1 cellular context compared by ENCODE assay signal in the genomic region with DNA sequence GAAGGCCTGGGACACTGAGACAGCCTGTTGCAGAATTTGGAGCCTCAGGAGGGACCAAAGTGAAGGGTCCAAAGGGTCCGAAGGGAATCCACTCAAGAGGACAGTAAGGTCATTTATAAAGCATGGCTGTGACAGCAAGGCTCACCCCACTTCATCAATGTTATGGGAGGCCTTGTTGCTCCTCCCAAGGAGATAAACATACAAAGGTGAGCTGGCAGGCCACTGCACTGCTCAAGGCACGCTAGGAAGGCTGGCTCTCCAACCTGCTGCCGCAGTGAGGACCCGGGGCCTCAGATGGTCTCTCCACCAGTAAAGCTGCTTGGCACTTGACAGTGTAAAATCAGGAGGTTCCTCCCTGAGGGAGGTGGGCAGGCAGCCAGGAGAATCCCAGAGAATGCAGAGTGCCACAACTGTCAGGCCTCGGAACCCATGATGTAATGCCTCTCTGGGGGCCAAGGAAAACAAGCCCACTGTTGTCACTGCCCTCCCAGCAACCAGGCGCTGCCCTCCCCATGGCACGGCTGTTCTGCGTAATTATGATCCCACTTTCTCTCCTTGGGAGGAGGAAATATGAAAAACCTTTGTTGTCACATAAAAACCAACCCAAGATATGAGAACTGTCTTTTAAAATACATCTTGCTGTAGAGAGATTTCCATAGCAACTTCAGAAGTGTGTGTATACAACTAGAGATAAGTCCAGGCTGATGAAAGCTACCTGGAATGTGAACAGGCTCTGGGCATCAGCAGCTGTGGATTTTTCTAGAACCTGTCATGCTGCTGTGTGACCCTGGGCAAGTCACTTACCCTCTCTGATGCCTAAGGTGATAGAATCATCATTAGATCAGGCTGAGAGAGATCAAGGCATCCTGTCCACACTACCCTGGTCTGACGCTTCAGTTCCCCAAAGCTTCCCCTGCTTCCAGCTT.
TF ChIP-seq lines count a peak whose summit lies in the region.

No MANE protein-coding gene starts in this region.

TF ChIP-seq in HEK293, 187 proteins besides CTCF, POLR2A, EP300 and RAD21 (continued from another document and continues in another):
- TF ChIP-seq, protein P1, sequence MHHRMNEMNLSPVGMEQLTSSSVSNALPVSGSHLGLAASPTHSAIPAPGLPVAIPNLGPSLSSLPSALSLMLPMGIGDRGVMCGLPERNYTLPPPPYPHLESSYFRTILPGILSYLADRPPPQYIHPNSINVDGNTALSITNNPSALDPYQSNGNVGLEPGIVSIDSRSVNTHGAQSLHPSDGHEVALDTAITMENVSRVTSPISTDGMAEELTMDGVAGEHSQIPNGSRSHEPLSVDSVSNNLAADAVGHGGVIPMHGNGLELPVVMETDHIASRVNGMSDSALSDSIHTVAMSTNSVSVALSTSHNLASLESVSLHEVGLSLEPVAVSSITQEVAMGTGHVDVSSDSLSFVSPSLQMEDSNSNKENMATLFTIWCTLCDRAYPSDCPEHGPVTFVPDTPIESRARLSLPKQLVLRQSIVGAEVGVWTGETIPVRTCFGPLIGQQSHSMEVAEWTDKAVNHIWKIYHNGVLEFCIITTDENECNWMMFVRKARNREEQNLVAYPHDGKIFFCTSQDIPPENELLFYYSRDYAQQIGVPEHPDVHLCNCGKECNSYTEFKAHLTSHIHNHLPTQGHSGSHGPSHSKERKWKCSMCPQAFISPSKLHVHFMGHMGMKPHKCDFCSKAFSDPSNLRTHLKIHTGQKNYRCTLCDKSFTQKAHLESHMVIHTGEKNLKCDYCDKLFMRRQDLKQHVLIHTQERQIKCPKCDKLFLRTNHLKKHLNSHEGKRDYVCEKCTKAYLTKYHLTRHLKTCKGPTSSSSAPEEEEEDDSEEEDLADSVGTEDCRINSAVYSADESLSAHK (tag by site-specific recombination; IDR thresholded peaks at IDR 0.05): no peak
- TF ChIP-seq ZXDB (tag by site-specific recombination; IDR thresholded peaks at IDR 0.05) (peak; percentile 77), ZNF555 (tag by site-specific recombination; conservative IDR thresholded peaks at IDR 0.05) (no peak), IKZF3 (tag by site-specific recombination; IDR thresholded peaks at IDR 0.05) (peak; percentile 63), ZNF138 (tag by site-specific recombination; IDR thresholded peaks at IDR 0.05; ENCODE audit: borderline replicate concordance) (no peak), ZNF660 (tag by site-specific recombination; IDR thresholded peaks at IDR 0.05) (peak; percentile 83), TCF7L2 (IDR thresholded peaks at IDR 0.05; ENCODE audit: borderline replicate concordance, low read depth, low read length) (no peak), ZNF600 (tag by site-specific recombination; IDR thresholded peaks at IDR 0.05) (peak; percentile 93), ZNF76 (tag by site-specific recombination; IDR thresholded peaks at IDR 0.05; ENCODE audit: borderline replicate concordance, low read depth) (no peak), KLF7 (tag by site-specific recombination; IDR thresholded peaks at IDR 0.05; ENCODE audit: borderline replicate concordance) (no peak), KLF16 (tag by site-specific recombination; IDR thresholded peaks at IDR 0.05) (peak; percentile 71; the same call in 1 of the 2 replicates), ZNF571 (tag by site-specific recombination; IDR thresholded peaks at IDR 0.05) (no peak), ZNF549 (tag by site-specific recombination; IDR thresholded peaks at IDR 0.05) (peak; percentile 96), ZNF677 (tag by site-specific recombination; IDR thresholded peaks at IDR 0.05) (no peak), ZNF140 (tag by site-specific recombination; IDR thresholded peaks at IDR 0.05) (no peak), PRDM1 (tag by site-specific recombination; IDR thresholded peaks at IDR 0.05) (no peak), ZNF202 (tag by site-specific recombination; IDR thresholded peaks at IDR 0.05; ENCODE audit: borderline replicate concordance) (no peak), HIC1 (tag by site-specific recombination; IDR thresholded peaks at IDR 0.05) (no peak), FEZF1 (tag by site-specific recombination; IDR thresholded peaks at IDR 0.05) (peak; percentile 41; the same call in 1 of the 2 replicates), ZNF394 (tag by site-specific recombination; IDR thresholded peaks at IDR 0.05; ENCODE audit: borderline replicate concordance) (no peak), ZNF169 (tag by site-specific recombination; IDR thresholded peaks at IDR 0.05) (no peak), ZNF560 (tag by site-specific recombination; IDR thresholded peaks at IDR 0.05; ENCODE audit: borderline replicate concordance) (no peak), ZNF350 (tag by site-specific recombination; IDR thresholded peaks at IDR 0.05) (no peak), ZNF133 (tag by site-specific recombination; IDR thresholded peaks at IDR 0.05) (no peak), ZNF623 (tag by site-specific recombination; IDR thresholded peaks at IDR 0.05) (no peak), ZBTB17 (tag by site-specific recombination; IDR thresholded peaks at IDR 0.05) (peak; percentile 91), ZNF214 (tag by site-specific recombination; IDR thresholded peaks at IDR 0.05; ENCODE audit: borderline replicate concordance) (no peak), ZNF18 (tag by site-specific recombination; IDR thresholded peaks at IDR 0.05) (no peak), ZNF510 (tag by site-specific recombination; IDR thresholded peaks at IDR 0.05; ENCODE audit: insufficient replicate concordance) (no peak), ZNF664 (tag by site-specific recombination; IDR thresholded peaks at IDR 0.05) (no peak), ZNF843 (tag by site-specific recombination; IDR thresholded peaks at IDR 0.05) (peak; percentile 75)
- TF ChIP-seq, protein P2, sequence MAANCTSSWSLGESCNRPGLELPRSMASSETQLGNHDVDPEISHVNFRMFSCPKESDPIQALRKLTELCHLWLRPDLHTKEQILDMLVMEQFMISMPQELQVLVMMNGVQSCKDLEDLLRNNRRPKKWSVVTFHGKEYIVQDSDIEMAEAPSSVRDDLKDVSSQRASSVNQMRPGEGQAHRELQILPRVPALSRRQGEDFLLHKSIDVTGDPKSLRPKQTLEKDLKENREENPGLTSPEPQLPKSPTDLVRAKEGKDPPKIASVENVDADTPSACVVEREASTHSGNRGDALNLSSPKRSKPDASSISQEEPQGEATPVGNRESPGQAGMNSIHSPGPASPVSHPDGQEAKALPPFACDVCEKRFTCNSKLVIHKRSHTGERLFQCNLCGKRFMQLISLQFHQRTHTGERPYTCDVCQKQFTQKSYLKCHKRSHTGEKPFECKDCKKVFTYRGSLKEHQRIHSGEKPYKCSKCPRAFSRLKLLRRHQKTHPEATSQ (tag by site-specific recombination; IDR thresholded peaks at IDR 0.05): no peak
- TF ChIP-seq, protein P3, sequence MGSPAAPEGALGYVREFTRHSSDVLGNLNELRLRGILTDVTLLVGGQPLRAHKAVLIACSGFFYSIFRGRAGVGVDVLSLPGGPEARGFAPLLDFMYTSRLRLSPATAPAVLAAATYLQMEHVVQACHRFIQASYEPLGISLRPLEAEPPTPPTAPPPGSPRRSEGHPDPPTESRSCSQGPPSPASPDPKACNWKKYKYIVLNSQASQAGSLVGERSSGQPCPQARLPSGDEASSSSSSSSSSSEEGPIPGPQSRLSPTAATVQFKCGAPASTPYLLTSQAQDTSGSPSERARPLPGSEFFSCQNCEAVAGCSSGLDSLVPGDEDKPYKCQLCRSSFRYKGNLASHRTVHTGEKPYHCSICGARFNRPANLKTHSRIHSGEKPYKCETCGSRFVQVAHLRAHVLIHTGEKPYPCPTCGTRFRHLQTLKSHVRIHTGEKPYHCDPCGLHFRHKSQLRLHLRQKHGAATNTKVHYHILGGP (tag by site-specific recombination; IDR thresholded peaks at IDR 0.05): no peak
- TF ChIP-seq, protein P4, sequence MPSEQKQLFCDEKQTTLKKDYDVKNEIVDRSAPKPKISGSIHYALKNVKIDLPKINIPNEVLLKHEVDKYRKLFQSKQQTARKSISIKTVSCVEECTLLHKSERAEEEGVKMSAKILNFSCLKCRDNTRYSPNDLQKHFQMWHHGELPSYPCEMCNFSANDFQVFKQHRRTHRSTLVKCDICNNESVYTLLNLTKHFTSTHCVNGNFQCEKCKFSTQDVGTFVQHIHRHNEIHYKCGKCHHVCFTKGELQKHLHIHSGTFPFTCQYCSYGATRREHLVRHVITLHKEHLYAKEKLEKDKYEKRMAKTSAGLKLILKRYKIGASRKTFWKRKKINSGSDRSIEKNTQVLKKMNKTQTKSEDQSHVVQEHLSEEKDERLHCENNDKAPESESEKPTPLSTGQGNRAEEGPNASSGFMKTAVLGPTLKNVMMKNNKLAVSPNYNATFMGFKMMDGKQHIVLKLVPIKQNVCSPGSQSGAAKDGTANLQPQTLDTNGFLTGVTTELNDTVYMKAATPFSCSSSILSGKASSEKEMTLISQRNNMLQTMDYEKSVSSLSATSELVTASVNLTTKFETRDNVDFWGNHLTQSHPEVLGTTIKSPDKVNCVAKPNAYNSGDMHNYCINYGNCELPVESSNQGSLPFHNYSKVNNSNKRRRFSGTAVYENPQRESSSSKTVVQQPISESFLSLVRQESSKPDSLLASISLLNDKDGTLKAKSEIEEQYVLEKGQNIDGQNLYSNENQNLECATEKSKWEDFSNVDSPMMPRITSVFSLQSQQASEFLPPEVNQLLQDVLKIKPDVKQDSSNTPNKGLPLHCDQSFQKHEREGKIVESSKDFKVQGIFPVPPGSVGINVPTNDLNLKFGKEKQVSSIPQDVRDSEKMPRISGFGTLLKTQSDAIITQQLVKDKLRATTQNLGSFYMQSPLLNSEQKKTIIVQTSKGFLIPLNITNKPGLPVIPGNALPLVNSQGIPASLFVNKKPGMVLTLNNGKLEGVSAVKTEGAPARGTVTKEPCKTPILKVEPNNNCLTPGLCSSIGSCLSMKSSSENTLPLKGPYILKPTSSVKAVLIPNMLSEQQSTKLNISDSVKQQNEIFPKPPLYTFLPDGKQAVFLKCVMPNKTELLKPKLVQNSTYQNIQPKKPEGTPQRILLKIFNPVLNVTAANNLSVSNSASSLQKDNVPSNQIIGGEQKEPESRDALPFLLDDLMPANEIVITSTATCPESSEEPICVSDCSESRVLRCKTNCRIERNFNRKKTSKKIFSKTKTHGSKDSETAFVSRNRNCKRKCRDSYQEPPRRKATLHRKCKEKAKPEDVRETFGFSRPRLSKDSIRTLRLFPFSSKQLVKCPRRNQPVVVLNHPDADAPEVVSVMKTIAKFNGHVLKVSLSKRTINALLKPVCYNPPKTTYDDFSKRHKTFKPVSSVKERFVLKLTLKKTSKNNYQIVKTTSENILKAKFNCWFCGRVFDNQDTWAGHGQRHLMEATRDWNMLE (tag by site-specific recombination; conservative IDR thresholded peaks at IDR 0.05; ENCODE audit: low read depth): peak; percentile 32; the same call in 1 of the 2 replicates
- TF ChIP-seq, protein P5, sequence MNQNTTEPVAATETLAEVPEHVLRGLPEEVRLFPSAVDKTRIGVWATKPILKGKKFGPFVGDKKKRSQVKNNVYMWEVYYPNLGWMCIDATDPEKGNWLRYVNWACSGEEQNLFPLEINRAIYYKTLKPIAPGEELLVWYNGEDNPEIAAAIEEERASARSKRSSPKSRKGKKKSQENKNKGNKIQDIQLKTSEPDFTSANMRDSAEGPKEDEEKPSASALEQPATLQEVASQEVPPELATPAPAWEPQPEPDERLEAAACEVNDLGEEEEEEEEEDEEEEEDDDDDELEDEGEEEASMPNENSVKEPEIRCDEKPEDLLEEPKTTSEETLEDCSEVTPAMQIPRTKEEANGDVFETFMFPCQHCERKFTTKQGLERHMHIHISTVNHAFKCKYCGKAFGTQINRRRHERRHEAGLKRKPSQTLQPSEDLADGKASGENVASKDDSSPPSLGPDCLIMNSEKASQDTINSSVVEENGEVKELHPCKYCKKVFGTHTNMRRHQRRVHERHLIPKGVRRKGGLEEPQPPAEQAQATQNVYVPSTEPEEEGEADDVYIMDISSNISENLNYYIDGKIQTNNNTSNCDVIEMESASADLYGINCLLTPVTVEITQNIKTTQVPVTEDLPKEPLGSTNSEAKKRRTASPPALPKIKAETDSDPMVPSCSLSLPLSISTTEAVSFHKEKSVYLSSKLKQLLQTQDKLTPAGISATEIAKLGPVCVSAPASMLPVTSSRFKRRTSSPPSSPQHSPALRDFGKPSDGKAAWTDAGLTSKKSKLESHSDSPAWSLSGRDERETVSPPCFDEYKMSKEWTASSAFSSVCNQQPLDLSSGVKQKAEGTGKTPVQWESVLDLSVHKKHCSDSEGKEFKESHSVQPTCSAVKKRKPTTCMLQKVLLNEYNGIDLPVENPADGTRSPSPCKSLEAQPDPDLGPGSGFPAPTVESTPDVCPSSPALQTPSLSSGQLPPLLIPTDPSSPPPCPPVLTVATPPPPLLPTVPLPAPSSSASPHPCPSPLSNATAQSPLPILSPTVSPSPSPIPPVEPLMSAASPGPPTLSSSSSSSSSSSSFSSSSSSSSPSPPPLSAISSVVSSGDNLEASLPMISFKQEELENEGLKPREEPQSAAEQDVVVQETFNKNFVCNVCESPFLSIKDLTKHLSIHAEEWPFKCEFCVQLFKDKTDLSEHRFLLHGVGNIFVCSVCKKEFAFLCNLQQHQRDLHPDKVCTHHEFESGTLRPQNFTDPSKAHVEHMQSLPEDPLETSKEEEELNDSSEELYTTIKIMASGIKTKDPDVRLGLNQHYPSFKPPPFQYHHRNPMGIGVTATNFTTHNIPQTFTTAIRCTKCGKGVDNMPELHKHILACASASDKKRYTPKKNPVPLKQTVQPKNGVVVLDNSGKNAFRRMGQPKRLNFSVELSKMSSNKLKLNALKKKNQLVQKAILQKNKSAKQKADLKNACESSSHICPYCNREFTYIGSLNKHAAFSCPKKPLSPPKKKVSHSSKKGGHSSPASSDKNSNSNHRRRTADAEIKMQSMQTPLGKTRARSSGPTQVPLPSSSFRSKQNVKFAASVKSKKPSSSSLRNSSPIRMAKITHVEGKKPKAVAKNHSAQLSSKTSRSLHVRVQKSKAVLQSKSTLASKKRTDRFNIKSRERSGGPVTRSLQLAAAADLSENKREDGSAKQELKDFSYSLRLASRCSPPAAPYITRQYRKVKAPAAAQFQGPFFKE (tag by site-specific recombination; IDR thresholded peaks at IDR 0.05; ENCODE audit: borderline replicate concordance): no peak
